Comparison of ENCODE assay signal across 24 cellular contexts in genomic region chr1:197735461-197735860, GRCh38. TPM values are rescaled to one million over a fixed set of nuclear protein-coding genes. Genes with fewer than 3 reads are reported as not detected.
DNase-seq lines count a peak whose midpoint lies in the region; ATAC-seq, FAIRE-seq and TF ChIP-seq lines count a peak whose summit lies in the region.
"Had no signal": no experiment of that assay in that cellular context is flagged by ENCODE, and none has a peak within 500 bp of the region (broad histone marks: within the 10 kb centered on the region; RNA-seq: fewer than 3 reads in every experiment).

No MANE protein-coding gene starts in this region.

- H3K79me2 ChIP-seq in HepG2 (ENCODE audit: insufficient read depth, low read length) (no peaks in the 10 kb centered on the region), H1 (ENCODE audit: control insufficient read depth in 1 of 2, insufficient read depth in 2 of 2, low read length in 2 of 2) (no peaks in the 10 kb centered on the region), neural progenitor cell (ENCODE audit: low read depth) (no peaks in the 10 kb centered on the region)

- H3K56ac ChIP-seq in H1 (replicated peaks; ENCODE audit: insufficient read length, low read depth, low read length): no peak overlapping the region

- H3K4me1 ChIP-seq in HepG2 (ENCODE audit: insufficient read depth, low read length) (peaks cover 36% of the 10 kb centered on the region), right lobe of liver (peaks cover 0 to 2% (median 0%) of the 10 kb centered on the region in 4 donors), H1 (replicated peaks in 1 of 4; ENCODE audit: control insufficient read depth in 3 of 4, insufficient read depth in 4 of 4, low read length in 3 of 4) (peaks cover 0 to 3% (median 0%) of the 10 kb centered on the region in 4 experiments; a peak in 1 of 7 replicates), neural progenitor cell (peaks cover 87% of the 10 kb centered on the region), kidney (ENCODE audit: control insufficient read depth in 1 of 2, insufficient read depth in 1 of 2, low read depth in 1 of 2, low read length in 2 of 2) (no peaks in the 10 kb centered on the region)
- H3K4me1 ChIP-seq: BLaER1 had no signal

- H2BK15ac ChIP-seq in H1 (ENCODE audit: low read length): no peak overlapping the region

- POLR2A ChIA-PET in HepG2 (lab: Yijun Ruan, JAX) (no interaction called here), H1 (lab: Charles Lee; ENCODE audit: partially characterized antibody) (no interaction called here)
- POLR2A ChIA-PET in activated CD4-positive, alpha-beta T cell treated with anti-CD3 and anti-CD28 coated beads, Interleukin-2, amount 10 ng/mL, durations not matched to agents 7 days and 5 days (lab: Charles Lee): no interaction called here

- H3K4me3 Mint-ChIP-seq in neural progenitor cell: no peak overlapping the region
- H3K4me3 Mint-ChIP-seq in activated CD4-positive, alpha-beta T cell treated with anti-CD3 and anti-CD28 coated beads, Interleukin-2, amount 10 ng/mL, durations not matched to agents 7 days and 5 days: no peak overlapping the region
- H3K4me3 Mint-ChIP-seq: B cell; CD4-positive, CD25-positive, alpha-beta regulatory T cell; CD8-positive, alpha-beta memory T cell had no signal

- TF ChIP-seq CTCF in HepG2 (CRISPR knock-in tag; IDR thresholded peaks at IDR 0.05): no peak
- TF ChIP-seq CTCF in right lobe of liver (IDR thresholded peaks at IDR 0.05): no peak
- no peak for TF ChIP-seq CTCF in H1 (IDR thresholded peaks at IDR 0.05; ENCODE audit: control extremely low read depth in 1 of 3, insufficient read depth in 1 of 3, low read depth in 1 of 3, low read length in 3 of 3)
- no peak for TF ChIP-seq CTCF in neural progenitor cell (IDR thresholded peaks at IDR 0.05)
- TF ChIP-seq CTCF in kidney (IDR thresholded peaks at IDR 0.05; ENCODE audit: borderline replicate concordance, extremely low read depth, insufficient read depth): no peak

- H3K36me3 ChIP-seq in HepG2 (replicated peaks in 1 of 2; ENCODE audit: control insufficient read depth in 1 of 2, insufficient read depth in 2 of 2, low read length in 2 of 2) (no peaks in the 10 kb centered on the region), right lobe of liver (no peaks in the 10 kb centered on the region), H1 (ENCODE audit: control insufficient read depth in 2 of 4, insufficient read depth in 4 of 4, low read length in 3 of 4) (no peaks in the 10 kb centered on the region), neural progenitor cell (no peaks in the 10 kb centered on the region), kidney (ENCODE audit: control insufficient read depth in 1 of 2, insufficient read depth in 2 of 2, low read length in 2 of 2) (no peaks in the 10 kb centered on the region)
- H3K36me3 ChIP-seq: BLaER1 had no signal

- no peak overlapping the region for H3K14ac ChIP-seq in H1 (ENCODE audit: insufficient read length)

- WGBS in HepG2 (ENCODE audit: low lambda C conversion rate): 93% methylated on average over 16 of the region's 16 CpGs
- 95% methylated on average over 16 of the region's 16 CpGs for WGBS in right lobe of liver (ENCODE audit: insufficient coverage, low coverage, low lambda C conversion rate, missing lambda C conversion rate)
- WGBS in H1 (ENCODE audit: extremely low coverage in 1 of 2, insufficient coverage in 1 of 2, insufficient read length in 1 of 2, insufficient replicate concordance in 2 of 2, low coverage in 1 of 2, low lambda C conversion rate in 2 of 2, missing lambda C conversion rate in 1 of 2), 2 experiments: 90% methylated on average over 16 of the region's 16 CpGs; no CpG with 5 or more reads in 1 of the 2 experiments

- H3K9ac ChIP-seq in HepG2 (ENCODE audit: insufficient read depth, low read depth, low read length) (no peak overlapping the region), H1 (replicated peaks in 1 of 4; ENCODE audit: extremely low read depth in 1 of 4, low read depth in 3 of 4, low read length in 3 of 4) (no peak overlapping the region), neural progenitor cell (no peak overlapping the region), kidney (ENCODE audit: low read length in 2 of 2) (no peak overlapping the region)
- H3K9ac ChIP-seq: BLaER1 had no signal

- no peak overlapping the region for H4K91ac ChIP-seq in H1 (replicated peaks; ENCODE audit: insufficient read length, low read length)

- no peak overlapping the region for H2BK12ac ChIP-seq in H1 (ENCODE audit: low read depth, low read length)

- no peak overlapping the region for H2BK20ac ChIP-seq in H1 (ENCODE audit: low read length)

- H3K4me2 ChIP-seq in HepG2 (ENCODE audit: low read depth, low read length) (no peak overlapping the region), H1 (ENCODE audit: insufficient read depth in 1 of 2, low read depth in 2 of 2, low read length in 2 of 2) (no peak overlapping the region), neural progenitor cell (no peak overlapping the region)
- H3K4me2 ChIP-seq: BLaER1 had no signal

- intact Hi-C loops in HepG2 (cut with micrococcal nuclease; ENCODE audit: unreplicated experiment) (no loop called here), right lobe of liver (cut with DNase I) (no loop called here), kidney (cut with DNase I) (no loop called here)

- no peak overlapping the region for H4K5ac ChIP-seq in H1 (ENCODE audit: insufficient read length, low read depth, low read length)

- H3K9me3 ChIP-seq in HepG2 (ENCODE audit: low read length) (no peaks in the 10 kb centered on the region), right lobe of liver (no peaks in the 10 kb centered on the region), H1 (ENCODE audit: insufficient read depth in 2 of 2, low read depth in 1 of 2, low read length in 1 of 2) (no peaks in the 10 kb centered on the region), neural progenitor cell (ENCODE audit: low read depth) (peaks cover 4% of the 10 kb centered on the region), kidney (ENCODE audit: control insufficient read depth in 1 of 2, low read length in 2 of 2) (no peaks in the 10 kb centered on the region)
- H3K9me3 ChIP-seq: BLaER1 had no signal

- H3K27me3 ChIP-seq in HepG2 (ENCODE audit: control insufficient read depth in 1 of 2, insufficient read depth in 2 of 2, low read length in 2 of 2): no peaks in the 10 kb centered on the region
- H3K27me3 ChIP-seq in right lobe of liver: no peaks in the 10 kb centered on the region
- H3K27me3 ChIP-seq in H1 (replicated peaks in 1 of 4; ENCODE audit: control insufficient read depth in 3 of 4, extremely low read depth in 1 of 4, insufficient read depth in 3 of 4, low read length in 3 of 4): no peaks in the 10 kb centered on the region
- H3K27me3 ChIP-seq in neural progenitor cell: no peaks in the 10 kb centered on the region
- H3K27me3 ChIP-seq: BLaER1 had no signal

- no peak overlapping the region for H3K27ac Mint-ChIP-seq in neural progenitor cell
- H3K27ac Mint-ChIP-seq in activated CD4-positive, alpha-beta T cell treated with anti-CD3 and anti-CD28 coated beads, Interleukin-2, amount 10 ng/mL, durations not matched to agents 7 days and 5 days: no peak overlapping the region
- H3K27ac Mint-ChIP-seq: B cell; CD8-positive, alpha-beta memory T cell had no signal

- peaks cover 54% of the 10 kb centered on the region for H3K4me1 Mint-ChIP-seq in neural progenitor cell
- H3K4me1 Mint-ChIP-seq in activated CD4-positive, alpha-beta T cell treated with anti-CD3 and anti-CD28 coated beads, Interleukin-2, amount 10 ng/mL, durations not matched to agents 7 days and 5 days: peaks cover 5% of the 10 kb centered on the region

- peaks cover 7% of the 10 kb centered on the region for H3K36me3 Mint-ChIP-seq in neural progenitor cell
- peaks cover 33% of the 10 kb centered on the region for H3K36me3 Mint-ChIP-seq in activated CD4-positive, alpha-beta T cell treated with anti-CD3 and anti-CD28 coated beads, Interleukin-2, amount 10 ng/mL, durations not matched to agents 7 days and 5 days (ENCODE audit: low read depth)

- H3K79me1 ChIP-seq in H1 (ENCODE audit: low read depth, low read length): no peaks in the 10 kb centered on the region

- H4K20me1 ChIP-seq in HepG2 (ENCODE audit: insufficient read depth, low read length): no peaks in the 10 kb centered on the region
- H4K20me1 ChIP-seq in H1 (replicated peaks in 1 of 2; ENCODE audit: control insufficient read depth in 1 of 2, insufficient read depth in 2 of 2, low read length in 2 of 2): no peaks in the 10 kb centered on the region
- no peaks in the 10 kb centered on the region for H4K20me1 ChIP-seq in neural progenitor cell (ENCODE audit: low read depth)

- TF ChIP-seq EP300 in HepG2 (IDR thresholded peaks at IDR 0.05; ENCODE audit: low read depth in 2 of 2, low read length in 2 of 2) (no peak), HepG2 (CRISPR knock-in tag; IDR thresholded peaks at IDR 0.05; ENCODE audit: borderline replicate concordance) (no peak), H1 (IDR thresholded peaks at IDR 0.05; ENCODE audit: borderline replicate concordance in 1 of 2, low read depth in 2 of 2, low read length in 2 of 2) (no peak)

- H3K23me2 ChIP-seq in H1 (ENCODE audit: low read depth, low read length): no peaks in the 10 kb centered on the region

- no peak for FAIRE-seq in HepG2 (lab: Jason Lieb, UNC)
- FAIRE-seq in H1 (lab: Jason Lieb, UNC): no peak
- FAIRE-seq in kidney (lab: Jason Lieb, UNC): no peak
- FAIRE-seq: A204.1, GM12891, GM18507 had no signal

- H3K18ac ChIP-seq in H1 (ENCODE audit: extremely low read depth, low read length): no peak overlapping the region

- H2AK5ac ChIP-seq in H1 (ENCODE audit: low read depth, low read length): no peak overlapping the region

- in situ Hi-C loops in HepG2 (cut with HindIII; ENCODE audit: extremely low pct_ligation_motif_present, low pct_unique_long_range_greater_than_20kb): no loop called here

- peak overlapping the region; percentile 36; the same call in 1 of the 2 replicates for H4K8ac ChIP-seq in H1 (ENCODE audit: extremely low read depth, insufficient read depth, low read length)

- H3K9me3 Mint-ChIP-seq in neural progenitor cell: peaks cover 13% of the 10 kb centered on the region
- peaks cover 13% of the 10 kb centered on the region for H3K9me3 Mint-ChIP-seq in activated CD4-positive, alpha-beta T cell treated with anti-CD3 and anti-CD28 coated beads, Interleukin-2, amount 10 ng/mL, durations not matched to agents 7 days and 5 days
- H3K9me3 Mint-ChIP-seq: CD8-positive, alpha-beta memory T cell had no signal

- TF ChIP-seq POLR2A in HepG2 (IDR thresholded peaks at IDR 0.05; ENCODE audit: insufficient read depth in 1 of 2, low read depth in 2 of 2, low read length in 2 of 2) (no peak), right lobe of liver (IDR thresholded peaks at IDR 0.05) (no peak), H1 (IDR thresholded peaks at IDR 0.05; ENCODE audit: control extremely low read depth in 1 of 2, low read depth in 2 of 2, low read length in 2 of 2) (no peak)

- no peak overlapping the region for H3K23ac ChIP-seq in H1 (ENCODE audit: insufficient read length)

- H2AFZ ChIP-seq in HepG2 (ENCODE audit: low read length) (no peak overlapping the region), H1 (ENCODE audit: low read length) (no peak overlapping the region), neural progenitor cell (replicated peaks) (no peak overlapping the region)

- no peak overlapping the region for H3K27ac ChIP-seq in HepG2 (ENCODE audit: extremely low read length, insufficient read depth, low read length)
- H3K27ac ChIP-seq in right lobe of liver: no peak overlapping the region
- H3K27ac ChIP-seq in H1 (ENCODE audit: low read depth, low read length): no peak overlapping the region
- H3K27ac ChIP-seq in neural progenitor cell: peak overlapping the region; percentile 74
- H3K27ac ChIP-seq in kidney (ENCODE audit: low read depth in 2 of 2, low read length in 2 of 2): no peak overlapping the region
- H3K27ac ChIP-seq: 22Rv1, BLaER1, C4-2B had no signal

- H3F3A ChIP-seq in neural progenitor cell (ENCODE audit: low read depth): peaks cover 32% of the 10 kb centered on the region

- TF ChIP-seq RAD21 in HepG2 (CRISPR knock-in tag; IDR thresholded peaks at IDR 0.05) (no peak), H1 (IDR thresholded peaks at IDR 0.05 in 1 of 2, conservative IDR thresholded peaks at IDR 0.05 in 1 of 2; ENCODE audit: low read depth in 2 of 2, low read length in 2 of 2) (no peak)

- ATAC-seq in HepG2 (no peak), right lobe of liver (no peak)

- no peak for DNase-seq in HepG2 (ENCODE audit: low spot score)
- DNase-seq in right lobe of liver: no peak
- DNase-seq in H1 (ENCODE audit: low read depth in 1 of 2, low spot score in 2 of 2): no peak
- DNase-seq in neural progenitor cell (ENCODE audit: low spot score): no peak
- no peak for DNase-seq in T-helper 1 cell
- no peak for DNase-seq in activated CD4-positive, alpha-beta T cell treated with anti-CD3 and anti-CD28 coated beads, Interleukin-2, amount 10 ng/mL, durations not matched to agents 7 days and 5 days
- no peak for DNase-seq in NCI-H1436 (lab: John Stamatoyannopoulos, UW)
- DNase-seq in kidney: no peak
- DNase-seq: CD4-positive, CD25-positive, alpha-beta regulatory T cell; CD8-positive, alpha-beta memory T cell; DMS 273 treated with DMSO at 0.1 percent for 48 hours; DMS79; EL; GDM1; GOT3; H7; HCEC 1CT had no signal

- no peak overlapping the region for H2BK5ac ChIP-seq in H1 (ENCODE audit: low read depth, low read length)

- H3K27me3 Mint-ChIP-seq in neural progenitor cell (ENCODE audit: insufficient read depth, low read depth): peaks cover 2% of the 10 kb centered on the region
- H3K27me3 Mint-ChIP-seq in activated CD4-positive, alpha-beta T cell treated with anti-CD3 and anti-CD28 coated beads, Interleukin-2, amount 10 ng/mL, durations not matched to agents 7 days and 5 days: no peaks in the 10 kb centered on the region
- H3K27me3 Mint-ChIP-seq: B cell; CD4-positive, CD25-positive, alpha-beta regulatory T cell; CD8-positive, alpha-beta memory T cell had no signal

- BruUV-seq in HepG2 (replicated peaks; lab: Mats Ljungman, UMichigan): no TSS peak

- CTCF ChIA-PET in HepG2 (lab: Yijun Ruan, JAX; ENCODE audit: low intra/inter-chr PET ratio, low total read pairs): no interaction called here
- CTCF ChIA-PET in H1 (lab: Charles Lee; ENCODE audit: partially characterized antibody): no interaction called here
- CTCF ChIA-PET in activated CD4-positive, alpha-beta T cell treated with anti-CD3 and anti-CD28 coated beads, Interleukin-2, amount 10 ng/mL, durations not matched to agents 7 days and 5 days (lab: Charles Lee): interaction anchor here (1.1 kb wide), 1 partner anchor 83 kb away, joined by 3 read pairs; no protein-coding TSS in a partner anchor

- no peak overlapping the region for H2BK120ac ChIP-seq in H1 (replicated peaks; ENCODE audit: low read depth, low read length)

- H3K4ac ChIP-seq in H1 (replicated peaks; ENCODE audit: insufficient read length, low read depth, low read length): no peak overlapping the region

- H3K4me3 ChIP-seq in HepG2 (replicated peaks in 1 of 3; ENCODE audit: insufficient read depth in 1 of 3, low read depth in 2 of 3, low read length in 3 of 3) (no peak overlapping the region), right lobe of liver (no peak overlapping the region), H1 (ENCODE audit: extremely low read depth in 1 of 4, insufficient read depth in 2 of 4, low read depth in 3 of 4, low read length in 4 of 4) (no peak overlapping the region), neural progenitor cell (no peak overlapping the region), kidney (ENCODE audit: low read length in 2 of 2) (no peak overlapping the region)
- H3K4me3 ChIP-seq: BLaER1 had no signal

RNA-seq across cellular contexts. Expression of gene DENND1B, which starts 39.8 kb away (rescaled TPM):
- 5.7 and 7.5 TPM in 2 replicates for total RNA-seq in HepG2 (2016; rRNA removed; fragmentation: Illumina TruSeq; extraction: Trizol)
- 8.2 and 9.3 TPM in 2 replicates for total RNA-seq in HepG2 (2016; cell fraction: cytosol; rRNA removed; fragmentation: Illumina TruSeq; extraction: Trizol; ENCODE audit: low read depth)
- 6.2 and 6.5 TPM in 2 replicates for total RNA-seq in HepG2 (2016; cell fraction: insoluble cytoplasmic fraction; rRNA removed; fragmentation: Illumina TruSeq; extraction: Trizol)
- total RNA-seq in HepG2 (2016; cell fraction: membrane; rRNA removed; fragmentation: Illumina TruSeq; extraction: Trizol): 4.1 and 4.5 TPM in 2 replicates
- 18.2 and 22.5 TPM in 2 replicates for total RNA-seq in HepG2 (2016; cell fraction: nucleus; rRNA removed; fragmentation: Illumina TruSeq; extraction: Trizol)
- 2.1 and 2.6 TPM in 2 replicates for polyA plus RNA-seq in HepG2 (2011; rRNA removed)
- 0.89 and 1.2 TPM in 2 replicates for polyA plus RNA-seq in HepG2 (2011; cell fraction: cytosol; rRNA removed)
- 2.4 and 3.0 TPM in 2 replicates for polyA plus RNA-seq in HepG2 (2011; cell fraction: nucleus; rRNA removed)
- 1.9 TPM in 2 replicates for polyA plus RNA-seq in HepG2 (2012)
- 0.51 and 0.55 TPM in 2 replicates for polyA plus RNA-seq in HepG2 (2016; cell fraction: cytosol; fragmentation: Illumina TruSeq; extraction: Trizol; ENCODE audit: low read depth)
- polyA plus RNA-seq in HepG2 (2016; cell fraction: insoluble cytoplasmic fraction; fragmentation: Illumina TruSeq; extraction: Trizol; ENCODE audit: low read depth): 3.2 and 3.4 TPM in 2 replicates
- polyA plus RNA-seq in HepG2 (2016; cell fraction: membrane; fragmentation: Illumina TruSeq; extraction: Trizol; ENCODE audit: low read depth): 0.77 and 0.92 TPM in 2 replicates
- polyA plus RNA-seq in HepG2 (2016; cell fraction: nucleus; fragmentation: Illumina TruSeq; extraction: Trizol; ENCODE audit: insufficient read depth, low read depth): 3.9 and 4.6 TPM in 2 replicates
- 10.7 and 15.7 TPM in 2 replicates for polyA minus RNA-seq in HepG2 (2011; rRNA and poly(A)+ RNA removed; ENCODE audit: low replicate concordance)
- 3.7 and 5.0 TPM in 2 replicates for polyA minus RNA-seq in HepG2 (2011; cell fraction: cytosol; rRNA and poly(A)+ RNA removed)
- 39.9 and 40.9 TPM in 2 replicates for polyA minus RNA-seq in HepG2 (2011; cell fraction: nucleus; rRNA and poly(A)+ RNA removed)
- 1 to 10 TPM; 6.4 to 8.9 (median 7.3) TPM for total RNA-seq in right lobe of liver
- total RNA-seq in H1 (2021; fragmentation: NEBNext Ultra II Directional; extraction: Animal tissue kit (Norgen Biotek cat#: 25700)): 2.5 and 3.3 TPM in 2 replicates
- polyA plus RNA-seq in H1 (2011; rRNA removed): 0.74 and 1.0 TPM in 2 replicates
- polyA plus RNA-seq in H1 (2011; cell fraction: cytosol; rRNA removed): 0.71 TPM
- polyA plus RNA-seq in H1 (2011; cell fraction: nucleus; rRNA removed): 1.9 TPM
- 0.76 to 2.5 TPM (median 0.87 TPM) in 4 replicates for polyA plus RNA-seq in H1 (2012, experiment 1 of 2)
- polyA plus RNA-seq in H1 (2012, experiment 2 of 2): 0.03 TPM
- polyA plus RNA-seq in H1 (2013, experiment 1 of 2): 1.3 TPM
- 1.3 TPM for polyA plus RNA-seq in H1 (2013, experiment 2 of 2)
- polyA minus RNA-seq in H1 (2011; rRNA and poly(A)+ RNA removed): 8.5 and 14.7 TPM in 2 replicates
- 2.1 TPM for polyA minus RNA-seq in H1 (2011; cell fraction: cytosol; rRNA and poly(A)+ RNA removed)
- 23.6 TPM for polyA minus RNA-seq in H1 (2011; cell fraction: nucleus; rRNA and poly(A)+ RNA removed)
- 12.2 and 13.1 TPM in 2 replicates for total RNA-seq in neural progenitor cell (ENCODE audit: low replicate concordance)
- 10 to 100 TPM; 22.3 to 23.9 TPM for total RNA-seq in activated CD4-positive, alpha-beta T cell treated with anti-CD3 and anti-CD28 coated beads, Interleukin-2, amount 10 ng/mL, durations not matched to agents 7 days and 5 days
- 20.6 TPM for total RNA-seq in kidney
- 3.1 TPM for polyA plus RNA-seq in kidney (ENCODE audit: insufficient read depth, low read depth, low replicate concordance)
